ENCODE assay signal across 1 cellular context in genomic region chr12:117155278-117156060, GRCh38.
TF ChIP-seq lines count a peak whose summit lies in the region.

No MANE protein-coding gene starts in this region.

TF ChIP-seq in HEK293, 187 proteins besides CTCF, POLR2A, EP300 and RAD21 (continued from another document):
- TF ChIP-seq, protein P1, sequence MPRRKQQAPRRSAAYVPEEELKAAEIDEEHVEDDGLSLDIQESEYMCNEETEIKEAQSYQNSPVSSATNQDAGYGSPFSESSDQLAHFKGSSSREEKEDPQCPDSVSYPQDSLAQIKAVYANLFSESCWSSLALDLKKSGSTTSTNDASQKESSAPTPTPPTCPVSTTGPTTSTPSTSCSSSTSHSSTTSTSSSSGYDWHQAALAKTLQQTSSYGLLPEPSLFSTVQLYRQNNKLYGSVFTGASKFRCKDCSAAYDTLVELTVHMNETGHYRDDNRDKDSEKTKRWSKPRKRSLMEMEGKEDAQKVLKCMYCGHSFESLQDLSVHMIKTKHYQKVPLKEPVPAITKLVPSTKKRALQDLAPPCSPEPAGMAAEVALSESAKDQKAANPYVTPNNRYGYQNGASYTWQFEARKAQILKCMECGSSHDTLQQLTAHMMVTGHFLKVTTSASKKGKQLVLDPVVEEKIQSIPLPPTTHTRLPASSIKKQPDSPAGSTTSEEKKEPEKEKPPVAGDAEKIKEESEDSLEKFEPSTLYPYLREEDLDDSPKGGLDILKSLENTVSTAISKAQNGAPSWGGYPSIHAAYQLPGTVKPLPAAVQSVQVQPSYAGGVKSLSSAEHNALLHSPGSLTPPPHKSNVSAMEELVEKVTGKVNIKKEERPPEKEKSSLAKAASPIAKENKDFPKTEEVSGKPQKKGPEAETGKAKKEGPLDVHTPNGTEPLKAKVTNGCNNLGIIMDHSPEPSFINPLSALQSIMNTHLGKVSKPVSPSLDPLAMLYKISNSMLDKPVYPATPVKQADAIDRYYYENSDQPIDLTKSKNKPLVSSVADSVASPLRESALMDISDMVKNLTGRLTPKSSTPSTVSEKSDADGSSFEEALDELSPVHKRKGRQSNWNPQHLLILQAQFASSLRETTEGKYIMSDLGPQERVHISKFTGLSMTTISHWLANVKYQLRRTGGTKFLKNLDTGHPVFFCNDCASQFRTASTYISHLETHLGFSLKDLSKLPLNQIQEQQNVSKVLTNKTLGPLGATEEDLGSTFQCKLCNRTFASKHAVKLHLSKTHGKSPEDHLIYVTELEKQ (tag by site-specific recombination; IDR thresholded peaks at IDR 0.05; ENCODE audit: borderline replicate concordance): no peak
- TF ChIP-seq ZNF501 (tag by site-specific recombination; IDR thresholded peaks at IDR 0.05) (no peak), ZNF324 (tag by site-specific recombination; IDR thresholded peaks at IDR 0.05) (no peak), ZNF600 (tag by site-specific recombination; IDR thresholded peaks at IDR 0.05) (0 out of 2 replicates have a peak, but pooled peaks have one; percentile 34), ZNF837 (tag by site-specific recombination; IDR thresholded peaks at IDR 0.05) (no peak), OVOL3 (tag by site-specific recombination; IDR thresholded peaks at IDR 0.05) (no peak), REST (tag by site-specific recombination; IDR thresholded peaks at IDR 0.05) (no peak), KLF8 (tag by site-specific recombination; IDR thresholded peaks at IDR 0.05) (no peak), ZNF433 (tag by site-specific recombination; IDR thresholded peaks at IDR 0.05; ENCODE audit: low read depth) (no peak), ZNF24 (tag by site-specific recombination; IDR thresholded peaks at IDR 0.05) (no peak), PBX3 (CRISPR knock-in tag; IDR thresholded peaks at IDR 0.05) (peak; percentile 81; the same call in 1 of the 2 replicates), ZBTB7A (tag by site-specific recombination; IDR thresholded peaks at IDR 0.05; ENCODE audit: low read depth) (no peak), YY2 (tag by site-specific recombination; IDR thresholded peaks at IDR 0.05) (no peak), ZNF623 (tag by site-specific recombination; IDR thresholded peaks at IDR 0.05) (no peak), ZBTB1 (tag by site-specific recombination; IDR thresholded peaks at IDR 0.05) (no peak)
- TF ChIP-seq, protein P2, sequence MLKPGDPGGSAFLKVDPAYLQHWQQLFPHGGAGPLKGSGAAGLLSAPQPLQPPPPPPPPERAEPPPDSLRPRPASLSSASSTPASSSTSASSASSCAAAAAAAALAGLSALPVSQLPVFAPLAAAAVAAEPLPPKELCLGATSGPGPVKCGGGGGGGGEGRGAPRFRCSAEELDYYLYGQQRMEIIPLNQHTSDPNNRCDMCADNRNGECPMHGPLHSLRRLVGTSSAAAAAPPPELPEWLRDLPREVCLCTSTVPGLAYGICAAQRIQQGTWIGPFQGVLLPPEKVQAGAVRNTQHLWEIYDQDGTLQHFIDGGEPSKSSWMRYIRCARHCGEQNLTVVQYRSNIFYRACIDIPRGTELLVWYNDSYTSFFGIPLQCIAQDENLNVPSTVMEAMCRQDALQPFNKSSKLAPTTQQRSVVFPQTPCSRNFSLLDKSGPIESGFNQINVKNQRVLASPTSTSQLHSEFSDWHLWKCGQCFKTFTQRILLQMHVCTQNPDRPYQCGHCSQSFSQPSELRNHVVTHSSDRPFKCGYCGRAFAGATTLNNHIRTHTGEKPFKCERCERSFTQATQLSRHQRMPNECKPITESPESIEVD (tag by site-specific recombination; IDR thresholded peaks at IDR 0.05): no peak
